ENCODE assay signal across 15 cellular contexts in genomic region chr6:14025160-14025559, GRCh38.
A peak's percentile ranks its signal among the peaks of the same experiment; 100 is the strongest.
DNase-seq lines count a peak whose midpoint lies in the region; ATAC-seq and TF ChIP-seq lines count a peak whose summit lies in the region.
"Had no signal": no experiment of that assay in that cellular context is flagged by ENCODE, and none has a peak within 500 bp of the region (broad histone marks: within the 10 kb centered on the region; RNA-seq: fewer than 3 reads in every experiment).

No MANE protein-coding gene starts in this region.

- H3K27me3 ChIP-seq in breast epithelium = no peaks in the 10 kb centered on the region
- H3K27me3 ChIP-seq: brain microvascular endothelial cell had no signal

- H3K27ac ChIP-seq in breast epithelium = no peak overlapping the region
- H3K27ac ChIP-seq: brain microvascular endothelial cell had no signal

- H3K27me3 Mint-ChIP-seq in activated CD4-positive, alpha-beta T cell treated with anti-CD3 and anti-CD28 coated beads for 36 hours = peaks cover 8% of the 10 kb centered on the region
- H3K27me3 Mint-ChIP-seq in activated CD4-positive, alpha-beta T cell treated with anti-CD3 and anti-CD28 coated beads, Interleukin-2, amount 10 ng/mL, durations not matched to agents 24 days and 14 days = peaks cover 32% of the 10 kb centered on the region
- H3K27me3 Mint-ChIP-seq in IgD-negative memory B cell (peaks cover 18% of the 10 kb centered on the region), activated B cell treated with CpG ODN at 0.5 μM for 24 hours (peaks cover 17% of the 10 kb centered on the region)
- H3K27me3 Mint-ChIP-seq in stimulated activated naive B cell treated with anti-CD40 and anti-IgM and Interleukin-4, amounts not matched to agents 10 μg/mL and 1 μg/mL and 100 μg/mL, for 72 hours = peaks cover 8 to 11% of the 10 kb centered on the region in 2 donors

- H3K9me3 ChIP-seq in breast epithelium = no peaks in the 10 kb centered on the region

- POLR2A ChIA-PET in activated CD4-positive, alpha-beta T cell treated with anti-CD3 and anti-CD28 coated beads for 36 hours (lab: Charles Lee) = interaction anchor here (0.6 kb wide), 1 partner anchor 707 kb away, joined by 3 read pairs; no protein-coding TSS in a partner anchor
- POLR2A ChIA-PET in activated B cell treated with CpG ODN at 0.5 μM for 24 hours (lab: Charles Lee) = interaction anchor here (1.2 kb wide), 1 partner anchor 70 kb away, joined by 3 read pairs; no protein-coding TSS in a partner anchor

- intact Hi-C loops in activated CD4-positive, alpha-beta T cell treated with anti-CD3 and anti-CD28 coated beads for 36 hours (cut with DNase I, micrococcal nuclease) = no loop called here
- intact Hi-C loops in activated CD4-positive, alpha-beta T cell treated with anti-CD3 and anti-CD28 coated beads, Interleukin-2, amount 10 ng/mL, durations not matched to agents 24 days and 14 days (cut with micrococcal nuclease) = no loop called here
- intact Hi-C loops in activated B cell treated with CpG ODN at 0.5 μM for 24 hours (cut with micrococcal nuclease) (no loop called here), breast epithelium (cut with DNase I; ENCODE audit: low total_unique reads) (no loop called here)

- TF ChIP-seq POLR2A in breast epithelium (IDR thresholded peaks at IDR 0.05) = no peak

- no peaks in the 10 kb centered on the region for H3K4me1 Mint-ChIP-seq in activated CD4-positive, alpha-beta T cell treated with anti-CD3 and anti-CD28 coated beads for 36 hours
- H3K4me1 Mint-ChIP-seq in activated CD4-positive, alpha-beta T cell treated with anti-CD3 and anti-CD28 coated beads, Interleukin-2, amount 10 ng/mL, durations not matched to agents 24 days and 14 days = no peaks in the 10 kb centered on the region
- peaks cover 5 to 11% (median 7%) of the 10 kb centered on the region in 3 donors for H3K4me1 Mint-ChIP-seq in IgD-negative memory B cell
- H3K4me1 Mint-ChIP-seq in activated B cell treated with CpG ODN at 0.5 μM for 24 hours = peaks cover 20% of the 10 kb centered on the region
- H3K4me1 Mint-ChIP-seq in stimulated activated naive B cell treated with anti-CD40 and anti-IgM and Interleukin-4, amounts not matched to agents 10 μg/mL and 1 μg/mL and 100 μg/mL, for 72 hours = peaks cover 23 to 33% of the 10 kb centered on the region in 2 donors
- H3K4me1 Mint-ChIP-seq: activated naive CD4-positive, alpha-beta T cell treated with anti-CD3 and anti-CD28 coated beads, Interleukin-2, amount 10 ng/mL, durations not matched to agents 7 days and 5 days had no signal

- H3K4me1 ChIP-seq in breast epithelium = no peaks in the 10 kb centered on the region

- peak; percentile 13 for DNase-seq in activated CD4-positive, alpha-beta T cell treated with anti-CD3 and anti-CD28 coated beads for 36 hours
- DNase-seq in activated CD4-positive, alpha-beta T cell treated with anti-CD3 and anti-CD28 coated beads, Interleukin-2, amount 10 ng/mL, durations not matched to agents 24 days and 14 days = no peak
- DNase-seq in activated B cell treated with CpG ODN at 0.5 μM for 24 hours (no peak), breast epithelium (ENCODE audit: low spot score in 2 of 2) (no peak), activated gamma-delta T cell treated with Interleukin-2 at 50 U/mL for 16 hours (no peak)
- DNase-seq in stimulated activated naive B cell treated with anti-CD40 and anti-IgM and Interleukin-4, amounts not matched to agents 10 μg/mL and 1 μg/mL and 100 μg/mL, for 72 hours = peak; percentile 29
- DNase-seq: activated CD8-positive, alpha-beta memory T cell treated with anti-CD3 and anti-CD28 coated beads, Interleukin-2, amount 10 ng/mL, durations not matched to agents 7 days and 5 days; activated naive CD4-positive, alpha-beta T cell treated with anti-CD3 and anti-CD28 coated beads, Interleukin-2, amount 10 ng/mL, durations not matched to agents 7 days and 5 days; brain microvascular endothelial cell; hippocampal formation; NCI-H2107; SHP77 treated with DMSO at 0.1 percent for 48 hours; stimulated activated CD8-positive, alpha-beta memory T cell treated with anti-CD3 and anti-CD28 coated beads, Interleukin-4, amount 100 ng/mL, for 48 hours had no signal

- TF ChIP-seq CTCF in activated B cell treated with CpG ODN at 0.5 μM for 24 hours (IDR thresholded peaks at IDR 0.05) (no peak), breast epithelium (IDR thresholded peaks at IDR 0.05) (no peak)

- H3K9me3 Mint-ChIP-seq in activated CD4-positive, alpha-beta T cell treated with anti-CD3 and anti-CD28 coated beads for 36 hours (ENCODE audit: low read depth) = no peaks in the 10 kb centered on the region
- no peaks in the 10 kb centered on the region for H3K9me3 Mint-ChIP-seq in activated CD4-positive, alpha-beta T cell treated with anti-CD3 and anti-CD28 coated beads, Interleukin-2, amount 10 ng/mL, durations not matched to agents 24 days and 14 days
- H3K9me3 Mint-ChIP-seq in IgD-negative memory B cell = peaks cover 0 to 2% (median 0%) of the 10 kb centered on the region in 3 donors
- H3K9me3 Mint-ChIP-seq in activated B cell treated with CpG ODN at 0.5 μM for 24 hours = no peaks in the 10 kb centered on the region
- H3K9me3 Mint-ChIP-seq in stimulated activated naive B cell treated with anti-CD40 and anti-IgM and Interleukin-4, amounts not matched to agents 10 μg/mL and 1 μg/mL and 100 μg/mL, for 72 hours = no peaks in the 10 kb centered on the region
- H3K9me3 Mint-ChIP-seq: activated naive CD4-positive, alpha-beta T cell treated with anti-CD3 and anti-CD28 coated beads, Interleukin-2, amount 10 ng/mL, durations not matched to agents 7 days and 5 days had no signal

- no peaks in the 10 kb centered on the region for H3K36me3 Mint-ChIP-seq in activated CD4-positive, alpha-beta T cell treated with anti-CD3 and anti-CD28 coated beads for 36 hours (ENCODE audit: low read depth)
- no peaks in the 10 kb centered on the region for H3K36me3 Mint-ChIP-seq in activated CD4-positive, alpha-beta T cell treated with anti-CD3 and anti-CD28 coated beads, Interleukin-2, amount 10 ng/mL, durations not matched to agents 24 days and 14 days (ENCODE audit: low read depth)
- no peaks in the 10 kb centered on the region for H3K36me3 Mint-ChIP-seq in IgD-negative memory B cell
- no peaks in the 10 kb centered on the region for H3K36me3 Mint-ChIP-seq in activated B cell treated with CpG ODN at 0.5 μM for 24 hours (ENCODE audit: low read depth)
- no peaks in the 10 kb centered on the region for H3K36me3 Mint-ChIP-seq in stimulated activated naive B cell treated with anti-CD40 and anti-IgM and Interleukin-4, amounts not matched to agents 10 μg/mL and 1 μg/mL and 100 μg/mL, for 72 hours
- H3K36me3 Mint-ChIP-seq: activated CD8-positive, alpha-beta memory T cell treated with anti-CD3 and anti-CD28 coated beads, Interleukin-2, amount 10 ng/mL, durations not matched to agents 7 days and 5 days; activated naive CD4-positive, alpha-beta T cell treated with anti-CD3 and anti-CD28 coated beads, Interleukin-2, amount 10 ng/mL, durations not matched to agents 7 days and 5 days had no signal

- no peaks in the 10 kb centered on the region for H3K36me3 ChIP-seq in breast epithelium
- H3K36me3 ChIP-seq: brain microvascular endothelial cell had no signal

- H3K4me3 ChIP-seq in breast epithelium = no peak overlapping the region

- CTCF ChIA-PET in activated CD4-positive, alpha-beta T cell treated with anti-CD3 and anti-CD28 coated beads for 36 hours (lab: Charles Lee) = interaction anchor here (0.8 to 2.1 kb wide), 3 partner anchors 12 to 117 kb away, joined by 3 to 5 read pairs (median 4); no protein-coding TSS in a partner anchor
- CTCF ChIA-PET in activated B cell treated with CpG ODN at 0.5 μM for 24 hours (lab: Charles Lee) = interaction anchor here (1.0 kb wide), 1 partner anchor 41 kb away, joined by 3 read pairs; no protein-coding TSS in a partner anchor

- no peak overlapping the region for H3K27ac Mint-ChIP-seq in activated CD4-positive, alpha-beta T cell treated with anti-CD3 and anti-CD28 coated beads for 36 hours
- no peak overlapping the region for H3K27ac Mint-ChIP-seq in activated CD4-positive, alpha-beta T cell treated with anti-CD3 and anti-CD28 coated beads, Interleukin-2, amount 10 ng/mL, durations not matched to agents 24 days and 14 days
- no peak overlapping the region for H3K27ac Mint-ChIP-seq in IgD-negative memory B cell
- H3K27ac Mint-ChIP-seq in activated B cell treated with CpG ODN at 0.5 μM for 24 hours = peak overlapping the region; percentile 25
- no peak overlapping the region for H3K27ac Mint-ChIP-seq in stimulated activated naive B cell treated with anti-CD40 and anti-IgM and Interleukin-4, amounts not matched to agents 10 μg/mL and 1 μg/mL and 100 μg/mL, for 72 hours
- H3K27ac Mint-ChIP-seq: activated CD8-positive, alpha-beta memory T cell treated with anti-CD3 and anti-CD28 coated beads, Interleukin-2, amount 10 ng/mL, durations not matched to agents 7 days and 5 days; activated naive CD4-positive, alpha-beta T cell treated with anti-CD3 and anti-CD28 coated beads, Interleukin-2, amount 10 ng/mL, durations not matched to agents 7 days and 5 days had no signal

- H3K4me3 Mint-ChIP-seq in activated CD4-positive, alpha-beta T cell treated with anti-CD3 and anti-CD28 coated beads for 36 hours = no peak overlapping the region
- H3K4me3 Mint-ChIP-seq in activated CD4-positive, alpha-beta T cell treated with anti-CD3 and anti-CD28 coated beads, Interleukin-2, amount 10 ng/mL, durations not matched to agents 24 days and 14 days = no peak overlapping the region
- peak overlapping the region in 3 of 4 donors; percentile 25 to 58 (median 51) for H3K4me3 Mint-ChIP-seq in IgD-negative memory B cell
- H3K4me3 Mint-ChIP-seq in activated B cell treated with CpG ODN at 0.5 μM for 24 hours = no peak overlapping the region
- no peak overlapping the region for H3K4me3 Mint-ChIP-seq in stimulated activated naive B cell treated with anti-CD40 and anti-IgM and Interleukin-4, amounts not matched to agents 10 μg/mL and 1 μg/mL and 100 μg/mL, for 72 hours
- H3K4me3 Mint-ChIP-seq: activated CD8-positive, alpha-beta memory T cell treated with anti-CD3 and anti-CD28 coated beads, Interleukin-2, amount 10 ng/mL, durations not matched to agents 7 days and 5 days; activated naive CD4-positive, alpha-beta T cell treated with anti-CD3 and anti-CD28 coated beads, Interleukin-2, amount 10 ng/mL, durations not matched to agents 7 days and 5 days had no signal

- ATAC-seq in activated CD4-positive, alpha-beta T cell treated with anti-CD3 and anti-CD28 coated beads for 36 hours = peak; percentile 51
- ATAC-seq in activated B cell treated with CpG ODN at 0.5 μM for 24 hours (ENCODE audit: low read depth) (peak; percentile 82), GM21367 (IDR thresholded peaks at IDR 0.05; ENCODE audit: unreplicated experiment) (no peak)
- peak; percentile 90 to 97 for ATAC-seq in stimulated activated naive B cell treated with anti-CD40 and anti-IgM and Interleukin-4, amounts not matched to agents 10 μg/mL and 1 μg/mL and 100 μg/mL, for 72 hours (replicated peaks)
- ATAC-seq: activated CD8-positive, alpha-beta memory T cell treated with anti-CD3 and anti-CD28 coated beads, Interleukin-2, amount 10 ng/mL, durations not matched to agents 7 days and 5 days had no signal

Comparison
In these comparisons a context has a peak if more than half of its experiments do, and no peak if none do; other contexts are left out.
1. DNase-seq: peak in activated CD4-positive, alpha-beta T cell treated with anti-CD3 and anti-CD28 coated beads for 36 hours (single experiment) and stimulated activated naive B cell treated with anti-CD40 and anti-IgM and Interleukin-4, amounts not matched to agents 10 μg/mL and 1 μg/mL and 100 μg/mL, for 72 hours (single experiment); none in activated CD4-positive, alpha-beta T cell treated with anti-CD3 and anti-CD28 coated beads, Interleukin-2, amount 10 ng/mL, durations not matched to agents 24 days and 14 days (single experiment), activated B cell treated with CpG ODN at 0.5 μM for 24 hours (single experiment), breast epithelium (0 of 2) and activated gamma-delta T cell treated with Interleukin-2 at 50 U/mL for 16 hours (single experiment).
2. H3K4me3 Mint-ChIP-seq: peak in IgD-negative memory B cell (3 of 4); none in activated CD4-positive, alpha-beta T cell treated with anti-CD3 and anti-CD28 coated beads for 36 hours (single experiment), activated CD4-positive, alpha-beta T cell treated with anti-CD3 and anti-CD28 coated beads, Interleukin-2, amount 10 ng/mL, durations not matched to agents 24 days and 14 days (single experiment), activated B cell treated with CpG ODN at 0.5 μM for 24 hours (single experiment) and stimulated activated naive B cell treated with anti-CD40 and anti-IgM and Interleukin-4, amounts not matched to agents 10 μg/mL and 1 μg/mL and 100 μg/mL, for 72 hours (0 of 2).